Comparison of ENCODE assay signal across 8 cellular contexts in the genomic region with DNA sequence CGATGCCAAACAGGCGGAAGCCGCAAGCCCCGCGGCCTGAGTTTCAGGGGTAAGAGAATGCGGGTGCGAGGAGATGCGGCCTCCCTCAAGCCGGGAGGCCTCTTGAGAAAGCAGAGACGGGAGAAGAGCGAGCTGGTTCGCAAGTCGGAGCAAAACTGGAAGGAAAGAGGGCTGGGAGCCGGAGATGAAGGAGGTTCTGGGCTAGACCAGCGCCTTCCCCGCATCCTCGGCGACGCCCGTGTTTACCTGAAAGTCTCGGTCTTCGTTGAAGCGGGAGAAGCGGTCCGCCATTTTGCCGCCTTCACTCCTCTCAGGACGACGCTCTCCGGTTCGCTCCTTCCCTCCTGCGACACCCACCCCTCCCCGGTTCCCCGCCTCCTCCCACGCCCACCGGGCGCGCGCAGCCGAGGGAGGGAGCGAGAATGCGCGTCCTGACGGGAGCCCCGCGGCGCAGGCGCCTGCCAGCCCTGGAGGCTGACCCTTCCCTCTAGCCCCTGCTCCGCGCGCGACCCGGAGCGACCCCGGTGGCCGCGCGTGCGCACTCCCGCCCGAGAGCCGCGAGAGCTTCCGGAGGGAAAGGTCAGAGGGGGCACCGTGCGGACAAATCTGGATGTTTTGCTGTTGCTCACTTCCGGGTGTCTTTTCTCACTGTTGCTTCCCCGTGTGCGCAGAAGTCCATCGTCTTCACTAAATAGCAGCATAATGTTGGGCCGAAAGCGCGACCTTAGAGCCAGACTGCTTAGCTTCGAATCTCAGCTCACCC. TPM values are rescaled to one million over a fixed set of nuclear protein-coding genes. Genes with fewer than 3 reads are reported as not detected.
A peak's percentile ranks its signal among the peaks of the same experiment; 100 is the strongest.
DNase-seq lines count a peak whose midpoint lies in the region; ATAC-seq and TF ChIP-seq lines count a peak whose summit lies in the region.

A gene (minus strand): TSS at position 327 of the 763 bp plus-strand sequence. CDS start 36 bp downstream, at position 291.

- ATAC-seq in GM19372 (IDR thresholded peaks at IDR 0.05; ENCODE audit: low read depth, unreplicated experiment) (peak; percentile 93), HG03521 (IDR thresholded peaks at IDR 0.05; ENCODE audit: unreplicated experiment) (peak; percentile 94), left lung (peak; percentile 99)

- H3K4me1 ChIP-seq in left lung: peaks cover 11 to 47% of the 10 kb centered on the region in 2 donors

- H3K27ac ChIP-seq in left lung: peak within 1 kb of the TSS; percentile 88 to 94

- DNase-seq in C1 segment of cervical spinal cord (lab: John Stamatoyannopoulos, UW) (peak; percentile 44 to 97 (median 92)), NCI-H748 (lab: John Stamatoyannopoulos, UW; ENCODE audit: unreplicated experiment) (peak; percentile 95), dedifferentiated amniotic fluid mesenchymal stem cell (ENCODE audit: extremely low spot score) (peak; percentile 84), left lung (peak; percentile 96 to 98)
- peak; percentile 90 for DNase-seq in activated CD4-positive, alpha-beta T cell treated with anti-CD3 and anti-CD28 coated beads, Interleukin-2, amount 50 U/mL, for 1 hour
- peak; percentile 88 for DNase-seq in stimulated activated CD4-positive, alpha-beta T cell treated with anti-CD3 and anti-CD28 coated beads, Interleukin-2, amount 100 ng/mL, for 4 hours (ENCODE audit: low read depth)

- H3K9me3 ChIP-seq in left lung: no peaks in the 10 kb centered on the region

- no peak for TF ChIP-seq CTCF in left lung (IDR thresholded peaks at IDR 0.05)

- H3K36me3 ChIP-seq in left lung: no peaks in the 10 kb centered on the region

- H3K4me3 ChIP-seq in left lung: peak within 1 kb of the TSS; percentile 93 to 95

- peaks cover 0 to 4% of the 10 kb centered on the region in 2 donors for H3K27me3 ChIP-seq in left lung

- intact Hi-C loops in left lung (cut with DNase I): loop anchor here in 1 of 2 donors (10.0 kb wide), 1 partner anchor 108 kb away; no protein-coding TSS in a partner anchor

RNA-seq across cellular contexts. Expression of the gene that starts here (rescaled TPM):
- total RNA-seq in left lung: 10 to 100 TPM; 29.8 to 34.0 TPM

Comparison
In these comparisons a context has a peak if more than half of its experiments do, and no peak if none do; other contexts are left out.
1. Peak in every context shown above with its lines: DNase-seq, ATAC-seq, H3K4me3 ChIP-seq and H3K27ac ChIP-seq.